19 cellular contexts compared by ENCODE assay signal in genomic region chrX:100194073-100194775, GRCh38.
DNase-seq lines count a peak whose midpoint lies in the region; ATAC-seq, FAIRE-seq and TF ChIP-seq lines count a peak whose summit lies in the region.
"Had no signal": no experiment of that assay in that cellular context is flagged by ENCODE, and none has a peak within 500 bp of the region (broad histone marks: within the 10 kb centered on the region; RNA-seq: fewer than 3 reads in every experiment).

No MANE protein-coding gene starts in this region.

- H3K27ac ChIP-seq in DND-41 (ENCODE audit: low read length) (no peak overlapping the region), body of pancreas (peak overlapping the region in 2 of 4 donors; percentile 6 to 50), pancreas (no peak overlapping the region)
- no peak overlapping the region for H3K27ac ChIP-seq in CD8-positive, alpha-beta T cell (ENCODE audit: low read depth, low read length)
- H3K27ac ChIP-seq: GM23248 had no signal

- TF ChIP-seq CTCF in DND-41 (IDR thresholded peaks at IDR 0.05; ENCODE audit: borderline replicate concordance, extremely low read depth, low read length, poor library complexity, severe bottlenecking) (no peak), body of pancreas (IDR thresholded peaks at IDR 0.05) (no peak), pancreas (IDR thresholded peaks at IDR 0.05) (no peak)
- no peak for TF ChIP-seq CTCF in CD8-positive, alpha-beta T cell (IDR thresholded peaks at IDR 0.05)

- H3K4me1 Mint-ChIP-seq in CD8-positive, alpha-beta T cell (ENCODE audit: low read depth), result no peaks in the 10 kb centered on the region
- H3K4me1 Mint-ChIP-seq: CD4-positive, alpha-beta memory T cell had no signal

- H3K4me3 Mint-ChIP-seq in CD8-positive, alpha-beta T cell, result no peak overlapping the region
- H3K4me3 Mint-ChIP-seq: CD4-positive, alpha-beta memory T cell had no signal

- WGBS in body of pancreas, 2 donors, result 8 to 20% methylated on average over 2 of the region's 2 CpGs
- WGBS in pancreas, 2 donors, result 11 to 13% methylated on average over 2 of the region's 2 CpGs

- no peaks in the 10 kb centered on the region for H3K9me3 Mint-ChIP-seq in CD8-positive, alpha-beta T cell
- H3K9me3 Mint-ChIP-seq: CD4-positive, alpha-beta memory T cell had no signal

- CTCF ChIA-PET in CD8-positive, alpha-beta T cell (lab: Charles Lee), result no interaction called here

- no peak for TF ChIP-seq POLR2A in body of pancreas (IDR thresholded peaks at IDR 0.05)

- no peak overlapping the region for H3K4me2 ChIP-seq in DND-41 (ENCODE audit: insufficient read depth, low read length)

- ATAC-seq in DND-41 (ENCODE audit: insufficient read depth, low read depth) (peak; percentile 63), body of pancreas (peak; percentile 53), pancreas (peak in 3 of 4 donors; percentile 50 to 80 (median 53)), GM21447 (IDR thresholded peaks at IDR 0.05; ENCODE audit: unreplicated experiment) (no peak)
- no peak for ATAC-seq in CD8-positive, alpha-beta T cell

- no peaks in the 10 kb centered on the region for H3K79me2 ChIP-seq in DND-41 (ENCODE audit: insufficient read depth, low read length)

- H3K9me3 ChIP-seq in DND-41 (ENCODE audit: insufficient read depth, low read length, severe bottlenecking) (no peaks in the 10 kb centered on the region), body of pancreas (no peaks in the 10 kb centered on the region), pancreas (no peaks in the 10 kb centered on the region)
- H3K9me3 ChIP-seq in CD8-positive, alpha-beta T cell (ENCODE audit: low read length), result no peaks in the 10 kb centered on the region
- H3K9me3 ChIP-seq: Caco-2 had no signal

- H3K9ac ChIP-seq in DND-41 (ENCODE audit: low read depth, low read length), result no peak overlapping the region
- H3K9ac ChIP-seq: GM23248 had no signal

- H3K27me3 Mint-ChIP-seq in CD8-positive, alpha-beta T cell (ENCODE audit: low read depth), result no peaks in the 10 kb centered on the region
- H3K27me3 Mint-ChIP-seq: CD4-positive, alpha-beta memory T cell had no signal

- POLR2A ChIA-PET in CD8-positive, alpha-beta T cell (lab: Charles Lee), result no interaction called here

- DNase-seq in DND-41, result peak; percentile 5
- DNase-seq in Jurkat, Clone E6-1 (ENCODE audit: low read depth, low spot score), result peak; percentile 46
- peak in 1 of 4 donors; percentile 1 for DNase-seq in body of pancreas
- DNase-seq in pancreas, result peak in 1 of 6 donors; percentile 14
- no peak for DNase-seq in KG1 (lab: John Stamatoyannopoulos, UW)
- DNase-seq in CD8-positive, alpha-beta T cell, result no peak
- no peak for DNase-seq in NCI-H2081 treated with DMSO at 0.1 percent for 48 hours (lab: John Stamatoyannopoulos, UW)
- DNase-seq: C1 segment of cervical spinal cord; Caco-2; CD4-positive, alpha-beta memory T cell; DMS153; DMS79 treated with DMSO at 0.1 percent for 48 hours; GM23248; H7; HCEC 1CT had no signal

- no peaks in the 10 kb centered on the region for H3K36me3 ChIP-seq in DND-41 (ENCODE audit: insufficient read depth, low read length)
- H3K36me3 ChIP-seq in body of pancreas (replicated peaks in 1 of 2; ENCODE audit: insufficient read depth in 1 of 2, low read depth in 2 of 2), result no peaks in the 10 kb centered on the region
- no peaks in the 10 kb centered on the region for H3K36me3 ChIP-seq in pancreas
- no peaks in the 10 kb centered on the region for H3K36me3 ChIP-seq in CD8-positive, alpha-beta T cell (ENCODE audit: insufficient read depth, low read length)

- H3K27me3 ChIP-seq in DND-41 (ENCODE audit: insufficient read depth, low read length, poor library complexity), result no peaks in the 10 kb centered on the region
- H3K27me3 ChIP-seq in body of pancreas, result no peaks in the 10 kb centered on the region
- no peaks in the 10 kb centered on the region for H3K27me3 ChIP-seq in pancreas
- H3K27me3 ChIP-seq in CD8-positive, alpha-beta T cell (ENCODE audit: insufficient read depth, low read length), result no peaks in the 10 kb centered on the region

- no peaks in the 10 kb centered on the region for H3K36me3 Mint-ChIP-seq in CD8-positive, alpha-beta T cell
- H3K36me3 Mint-ChIP-seq: CD4-positive, alpha-beta memory T cell had no signal

- no peak overlapping the region for H3K27ac Mint-ChIP-seq in CD8-positive, alpha-beta T cell
- H3K27ac Mint-ChIP-seq: CD4-positive, alpha-beta memory T cell had no signal

- no peaks in the 10 kb centered on the region for H3K4me1 ChIP-seq in DND-41 (ENCODE audit: insufficient read depth, low read length)
- no peaks in the 10 kb centered on the region for H3K4me1 ChIP-seq in body of pancreas
- no peaks in the 10 kb centered on the region for H3K4me1 ChIP-seq in pancreas
- H3K4me1 ChIP-seq in CD8-positive, alpha-beta T cell (ENCODE audit: insufficient read depth, low read length), result no peaks in the 10 kb centered on the region
- H3K4me1 ChIP-seq: Caco-2 had no signal

- intact Hi-C loops in body of pancreas (cut with DNase I), result no loop called here
- intact Hi-C loops in pancreas (cut with DNase I), result no loop called here
- intact Hi-C loops in CD8-positive, alpha-beta T cell (cut with DNase I, micrococcal nuclease), result no loop called here

- no peak overlapping the region for H2AFZ ChIP-seq in DND-41 (ENCODE audit: low read depth, low read length)
- H2AFZ ChIP-seq: GM23248 had no signal

- H3K4me3 ChIP-seq in DND-41 (ENCODE audit: low read depth in 1 of 2, low read length in 2 of 2) (no peak overlapping the region), body of pancreas (no peak overlapping the region), pancreas (no peak overlapping the region)
- H3K4me3 ChIP-seq in Jurkat, Clone E6-1 (ENCODE audit: low read length), result no peak overlapping the region
- no peak overlapping the region for H3K4me3 ChIP-seq in CD8-positive, alpha-beta T cell (ENCODE audit: low read depth, low read length)
- H3K4me3 ChIP-seq: GM23248 had no signal

- no peaks in the 10 kb centered on the region for H4K20me1 ChIP-seq in DND-41 (ENCODE audit: insufficient read depth, low read length)

- no peak for FAIRE-seq in pancreas (lab: Jason Lieb, UNC)
- FAIRE-seq: G401.6, GM12892, H1 had no signal

Comparison
In these comparisons a context has a peak if more than half of its experiments do, and no peak if none do; other contexts are left out.
1. ATAC-seq: peak in DND-41 (single experiment), body of pancreas (single experiment) and pancreas (3 of 4); none in GM21447 (single experiment) and CD8-positive, alpha-beta T cell (single experiment).
2. DNase-seq: peak in DND-41 (single experiment) and Jurkat, Clone E6-1 (single experiment); none in KG1 (single experiment), CD8-positive, alpha-beta T cell (0 of 7) and NCI-H2081 treated with DMSO at 0.1 percent for 48 hours (single experiment).